Comparison of ENCODE assay signal across 10 cellular contexts in genomic region chr2:200479617-200480292, GRCh38. TPM values are rescaled to one million over a fixed set of nuclear protein-coding genes. Genes with fewer than 3 reads are reported as not detected.
A peak's percentile ranks its signal among the peaks of the same experiment; 100 is the strongest.
DNase-seq lines count a peak whose midpoint lies in the region; ATAC-seq and TF ChIP-seq lines count a peak whose summit lies in the region.
"Had no signal": no experiment of that assay in that cellular context is flagged by ENCODE, and none has a peak within 500 bp of the region (broad histone marks: within the 10 kb centered on the region; RNA-seq: fewer than 3 reads in every experiment).

No MANE protein-coding gene starts in this region.

- peak overlapping the region; percentile 13 for H3K27ac ChIP-seq in colonic mucosa
- no peak overlapping the region for H3K27ac ChIP-seq in body of pancreas

- H3K9me3 ChIP-seq in MG63 (no peaks in the 10 kb centered on the region), colonic mucosa (no peaks in the 10 kb centered on the region), body of pancreas (no peaks in the 10 kb centered on the region)
- H3K9me3 ChIP-seq: pancreas had no signal

- intact Hi-C loops in colonic mucosa (cut with DNase I) (loop anchor here (5.0 to 10.0 kb wide), 2 partner anchors 225 to 502 kb away; no protein-coding TSS in a partner anchor), head of caudate nucleus (cut with DNase I) (loop anchor here (5.0 kb wide), 1 partner anchor 502 kb away; no protein-coding TSS in a partner anchor), body of pancreas (cut with DNase I) (loop anchor here (5.0 kb wide), 1 partner anchor 497 kb away; no protein-coding TSS in a partner anchor)

- H3K27me3 ChIP-seq in MG63 (no peaks in the 10 kb centered on the region), colonic mucosa (no peaks in the 10 kb centered on the region), body of pancreas (no peaks in the 10 kb centered on the region)
- H3K27me3 ChIP-seq: pancreas had no signal

- TF ChIP-seq CTCF in AG09309 (IDR thresholded peaks at IDR 0.05; ENCODE audit: control insufficient read depth, insufficient read depth, low read depth, low read length, missing control alignments) (no peak), colonic mucosa (IDR thresholded peaks at IDR 0.05) (no peak), body of pancreas (IDR thresholded peaks at IDR 0.05) (no peak)

- no peak for ATAC-seq in body of pancreas
- ATAC-seq: CD8-positive, alpha-beta T cell; pancreas had no signal

- DNase-seq in AG09309 (ENCODE audit: low read depth) (peak; percentile 50), MG63 (peak; percentile 23), colonic mucosa (no peak), myocyte (ENCODE audit: low read depth) (peak; percentile 51), head of caudate nucleus (no peak), NCI-H1105 (lab: John Stamatoyannopoulos, UW) (no peak), body of pancreas (no peak), T-helper 9 cell (no peak)
- DNase-seq: CD8-positive, alpha-beta T cell; pancreas had no signal

- H3K9ac ChIP-seq in colonic mucosa (ENCODE audit: low read depth in 2 of 2, low read length in 2 of 2) = no peak overlapping the region

- H3K4me1 ChIP-seq in colonic mucosa (no peaks in the 10 kb centered on the region), body of pancreas (peaks cover 24% of the 10 kb centered on the region)

- H3K4me3 ChIP-seq in AG09309 (ENCODE audit: control insufficient read depth, low read depth, low read length) (no peak overlapping the region), MG63 (no peak overlapping the region), colonic mucosa (no peak overlapping the region), body of pancreas (no peak overlapping the region)
- H3K4me3 ChIP-seq: pancreas had no signal

- H3K36me3 ChIP-seq in MG63 (peaks cover 34% of the 10 kb centered on the region), colonic mucosa (no peaks in the 10 kb centered on the region), body of pancreas (replicated peaks in 1 of 2; ENCODE audit: insufficient read depth in 1 of 2, low read depth in 2 of 2) (peaks cover 0 to 3% of the 10 kb centered on the region in 2 donors)

- 62 to 73% methylated on average over 10 of the region's 10 CpGs for WGBS in body of pancreas, 2 donors

- no peak for TF ChIP-seq POLR2A in body of pancreas (IDR thresholded peaks at IDR 0.05)

RNA-seq across cellular contexts. Expression of gene KCTD18, which starts 30.1 kb away (rescaled TPM):
- total RNA-seq in MG63 (2014; rRNA removed; shearing (Covaris generic); ENCODE audit: low replicate concordance) = 13.0 and 30.5 TPM in 2 replicates
- total RNA-seq in colonic mucosa (10 to 100 TPM in 1 of 2 donors, 1 to 10 TPM in 1; 8.6 to 13.8 TPM), myocyte (14.4 and 20.1 TPM in 2 replicates), body of pancreas (10 to 100 TPM; 10.5 to 42.3 TPM)
- polyA plus RNA-seq in myocyte (2012) = 11.7 TPM

RNA-seq across cellular contexts. Expression of gene SGO2, which starts 46.3 kb away (rescaled TPM):
- 6.3 and 10.3 TPM in 2 replicates for total RNA-seq in MG63 (2014; rRNA removed; shearing (Covaris generic); ENCODE audit: low replicate concordance)
- 10 to 100 TPM in 1 of 2 donors, 1 to 10 TPM in 1; 7.6 to 19.5 TPM for total RNA-seq in colonic mucosa
- 3.1 and 7.9 TPM in 2 replicates for total RNA-seq in myocyte
- polyA plus RNA-seq in myocyte (2012) = 0.81 TPM
- 1 to 10 TPM; 1.6 to 2.3 TPM for total RNA-seq in body of pancreas

Comparison
In these comparisons a context has a peak if more than half of its experiments do, and no peak if none do; other contexts are left out.
1. DNase-seq: peak in AG09309 (single experiment), MG63 (single experiment) and myocyte (single experiment); none in colonic mucosa (single experiment), head of caudate nucleus (0 of 42), NCI-H1105 (single experiment), body of pancreas (0 of 4) and T-helper 9 cell (single experiment).